25 cellular contexts compared by ENCODE assay signal in the genomic region with DNA sequence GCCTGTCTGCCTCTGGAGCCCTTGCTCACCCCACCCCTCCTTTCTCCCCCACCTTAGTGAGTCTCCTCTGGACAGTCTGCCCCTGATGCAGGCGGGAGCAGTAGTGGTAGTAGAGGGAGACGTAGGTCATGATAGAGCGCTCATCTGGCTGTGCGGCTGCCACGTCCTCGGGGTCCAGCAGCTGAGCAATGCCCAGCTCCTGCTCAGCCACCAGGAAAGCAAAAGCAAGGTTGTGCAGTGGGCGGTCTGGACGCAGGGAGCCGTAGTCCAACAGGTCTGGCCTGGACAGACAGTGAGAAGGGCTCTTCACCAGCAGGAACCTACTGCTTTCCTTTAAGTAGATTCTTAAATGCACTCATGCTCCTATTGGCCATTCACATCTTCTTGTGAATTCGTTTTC.
"Had no signal": no experiment of that assay in that cellular context is flagged by ENCODE, and none has a peak within 500 bp of the region (broad histone marks: within the 10 kb centered on the region; RNA-seq: fewer than 3 reads in every experiment).

No MANE protein-coding gene starts in this region.

- DNase-seq: activated CD4-positive, CD25-positive, alpha-beta regulatory T cell; activated CD8-positive, alpha-beta memory T cell treated with anti-CD3 and anti-CD28 coated beads, Interleukin-2, amount 50 U/mL, for 4 hours; activated CD8-positive, alpha-beta T cell treated with anti-CD3 and anti-CD28 coated beads for 36 hours; activated naive CD4-positive, alpha-beta T cell treated with anti-CD3 and anti-CD28 coated beads, Interleukin-2, amount 50 U/mL, for 16 hours; activated naive CD8-positive, alpha-beta T cell treated with anti-CD3 and anti-CD28 coated beads, Interleukin-2, amount 10 ng/mL, durations not matched to agents 7 days and 5 days; activated T-cell treated with anti-CD3 and anti-CD28 coated beads, Interleukin-2, amount 50 U/mL, for 72 hours; adrenal gland; anterior cingulate cortex; KG1; NCI-H1048; NCI-H1417; NCI-H1694; NCI-H2029; NCI-H2107; NCI-H2171 treated with DMSO at 0.1 percent for 48 hours; NCI-H226; NCI-H526; RPMI8226; T-cell; T-helper 2 cell; T1000 had no signal

- H3K4me3 ChIP-seq: adrenal gland, SK-N-MC had no signal

- H3K9me3 ChIP-seq: adrenal gland had no signal

- H3K9me3 Mint-ChIP-seq: activated CD8-positive, alpha-beta T cell treated with anti-CD3 and anti-CD28 coated beads for 36 hours; activated naive CD8-positive, alpha-beta T cell treated with anti-CD3 and anti-CD28 coated beads, Interleukin-2, amount 10 ng/mL, durations not matched to agents 7 days and 5 days; activated T-cell treated with anti-CD3 and anti-CD28 coated beads, Interleukin-2, amount 50 U/mL, for 72 hours; T-cell had no signal

- H3K27me3 Mint-ChIP-seq: activated naive CD8-positive, alpha-beta T cell treated with anti-CD3 and anti-CD28 coated beads, Interleukin-2, amount 10 ng/mL, durations not matched to agents 7 days and 5 days had no signal

- ATAC-seq: activated CD8-positive, alpha-beta T cell treated with anti-CD3 and anti-CD28 coated beads for 36 hours; activated T-cell treated with anti-CD3 and anti-CD28 coated beads, Interleukin-2, amount 50 U/mL, for 72 hours; Panc1; Right ventricle myocardium inferior; T-cell had no signal

- H3K36me3 ChIP-seq: adrenal gland had no signal

- H3K36me3 Mint-ChIP-seq: activated naive CD8-positive, alpha-beta T cell treated with anti-CD3 and anti-CD28 coated beads, Interleukin-2, amount 10 ng/mL, durations not matched to agents 7 days and 5 days; T-cell had no signal

- H3K27ac ChIP-seq: adrenal gland, SK-N-MC, VCaP had no signal

- H3K27ac Mint-ChIP-seq: activated T-cell treated with anti-CD3 and anti-CD28 coated beads, Interleukin-2, amount 50 U/mL, for 72 hours; T-cell had no signal

- H3K27me3 ChIP-seq: adrenal gland had no signal

- H3K4me3 Mint-ChIP-seq: activated CD8-positive, alpha-beta T cell treated with anti-CD3 and anti-CD28 coated beads for 36 hours; activated naive CD8-positive, alpha-beta T cell treated with anti-CD3 and anti-CD28 coated beads, Interleukin-2, amount 10 ng/mL, durations not matched to agents 7 days and 5 days; activated T-cell treated with anti-CD3 and anti-CD28 coated beads, Interleukin-2, amount 50 U/mL, for 72 hours; T-cell had no signal
